Comparison of ENCODE assay signal across 8 cellular contexts in genomic region chr22:37807410-37808293, GRCh38. TPM values are rescaled to one million over a fixed set of nuclear protein-coding genes. Genes with fewer than 3 reads are reported as not detected.
A peak's percentile ranks its signal among the peaks of the same experiment; 100 is the strongest.
DNase-seq lines count a peak whose midpoint lies in the region; ATAC-seq and TF ChIP-seq lines count a peak whose summit lies in the region.

GCAT (plus strand) TSS chr22:37807934; CDS start chr22:37807968, 34 bp downstream.

- H3K9me3 ChIP-seq in HUES48 (ENCODE audit: control insufficient read depth, insufficient read depth, low read length): no peaks in the 10 kb centered on the region

- no peaks in the 10 kb centered on the region for H3K9me3 Mint-ChIP-seq in endothelial cell (ENCODE audit: unreplicated experiment)

- ATAC-seq in GM21367 (IDR thresholded peaks at IDR 0.05; ENCODE audit: unreplicated experiment): peak; percentile 76

- H3K4me1 Mint-ChIP-seq in endothelial cell (ENCODE audit: unreplicated experiment): peaks cover 28% of the 10 kb centered on the region

- peaks cover 54% of the 10 kb centered on the region for H3K27me3 ChIP-seq in HUES48 (ENCODE audit: control insufficient read depth, insufficient read depth, low read length)

- H3K27me3 Mint-ChIP-seq in endothelial cell (ENCODE audit: unreplicated experiment): peaks cover 13% of the 10 kb centered on the region

- H3K36me3 ChIP-seq in HUES48 (ENCODE audit: control insufficient read depth, insufficient read depth, low read length): no peaks in the 10 kb centered on the region

- no peak within 1 kb of the TSS for H3K27ac ChIP-seq in HUES48 (ENCODE audit: low read depth, low read length)

- H3K27ac Mint-ChIP-seq in endothelial cell (ENCODE audit: unreplicated experiment): no peak within 1 kb of the TSS

- peaks cover 4% of the 10 kb centered on the region for H3K36me3 Mint-ChIP-seq in endothelial cell (ENCODE audit: low read depth, unreplicated experiment)

- H3K4me3 ChIP-seq in HUES48 (ENCODE audit: low read depth, low read length): peak within 1 kb of the TSS; percentile 86

- H3K4me3 Mint-ChIP-seq in endothelial cell (ENCODE audit: unreplicated experiment): peak within 1 kb of the TSS; percentile 90

- peak; percentile 87 for DNase-seq in CMK (ENCODE audit: low read depth)
- peak; percentile 98 for DNase-seq in OCI-M1 (lab: John Stamatoyannopoulos, UW)
- DNase-seq in activated CD8-positive, alpha-beta memory T cell treated with anti-CD3 and anti-CD28 coated beads, Interleukin-2, amount 50 U/mL, for 48 hours: peak; percentile 94
- DNase-seq in endothelial cell (ENCODE audit: low spot score): peak; percentile 91
- DNase-seq in midbrain (lab: John Stamatoyannopoulos, UW): peak; percentile 96
- peak; percentile 70 to 74 for DNase-seq in stimulated activated CD8-positive, alpha-beta memory T cell treated with anti-CD3 and anti-CD28 coated beads, Interleukin-15, amount 100 ng/mL, for 4 hours (ENCODE audit: low read depth in 2 of 2)

- TF ChIP-seq CTCF in endothelial cell (IDR thresholded peaks at IDR 0.05; ENCODE audit: unreplicated experiment): no peak

- H3K4me1 ChIP-seq in HUES48 (ENCODE audit: control insufficient read depth, insufficient read depth, low read length): peaks cover 27% of the 10 kb centered on the region

- H3K9ac ChIP-seq in HUES48 (ENCODE audit: low read depth, low read length): peak within 1 kb of the TSS; percentile 65

RNA-seq across cellular contexts. Expression of gene GCAT, which starts in this region (rescaled TPM):
- 4.1 TPM for total RNA-seq in endothelial cell (ENCODE audit: unreplicated experiment)
